In genomic region chr10:87626422-87626892, GRCh38 we compare ENCODE assay signal across 21 cellular contexts. TPM values are rescaled to one million over a fixed set of nuclear protein-coding genes. Genes with fewer than 3 reads are reported as not detected.
"Had no signal": no experiment of that assay in that cellular context is flagged by ENCODE, and none has a peak within 500 bp of the region (broad histone marks: within the 10 kb centered on the region; RNA-seq: fewer than 3 reads in every experiment).

No MANE protein-coding gene starts in this region.

- H3K36me3 Mint-ChIP-seq: brain; memory B cell; naive thymus-derived CD4-positive, alpha-beta T cell; stimulated activated memory B cell treated with anti-CD40 and anti-IgM and Interleukin-4, amounts not matched to agents 10 μg/mL and 1 μg/mL and 100 μg/mL, for 72 hours had no signal

- H3K27me3 Mint-ChIP-seq: brain; memory B cell; stimulated activated memory B cell treated with anti-CD40 and anti-IgM and Interleukin-4, amounts not matched to agents 10 μg/mL and 1 μg/mL and 100 μg/mL, for 72 hours had no signal

- H3K27me3 ChIP-seq: colonic mucosa, gastroesophageal sphincter, pancreas, sigmoid colon, spleen had no signal

- H3K9me3 Mint-ChIP-seq: activated CD4-positive, alpha-beta T cell treated with anti-CD3 and anti-CD28 coated beads, Interleukin-2, amount 10 ng/mL, durations not matched to agents 24 days and 14 days; activated naive CD8-positive, alpha-beta T cell treated with anti-CD3 and anti-CD28 coated beads, Interleukin-2, amount 50 U/mL, for 24 hours; activated T-cell treated with anti-CD3 and anti-CD28 coated beads, Interleukin-2, amount 50 U/mL, for 24 hours; activated T-helper 2 cell treated with anti-CD3 and anti-CD28 coated beads, Interferon-gamma antibody, Interleukin-2, Interleukin-4, amounts not matched to agents 10 μg/mL and 5 μg/mL and 100 μg/mL, durations not matched to agents 14 hours and 24 hours and 36 hours; memory B cell; stimulated activated memory B cell treated with anti-CD40 and anti-IgM and Interleukin-4, amounts not matched to agents 10 μg/mL and 1 μg/mL and 100 μg/mL, for 72 hours had no signal

- H3K27ac Mint-ChIP-seq: activated CD4-positive, alpha-beta T cell treated with anti-CD3 and anti-CD28 coated beads, Interleukin-2, amount 10 ng/mL, durations not matched to agents 24 days and 14 days; activated CD8-positive, alpha-beta T cell treated with anti-CD3 and anti-CD28 coated beads, Interleukin-2, amount 10 ng/mL, durations not matched to agents 7 days and 5 days; activated naive CD8-positive, alpha-beta T cell treated with anti-CD3 and anti-CD28 coated beads, Interleukin-2, amount 50 U/mL, for 24 hours; activated T-cell treated with anti-CD3 and anti-CD28 coated beads, Interleukin-2, amount 50 U/mL, for 24 hours; activated T-helper 2 cell treated with anti-CD3 and anti-CD28 coated beads, Interferon-gamma antibody, Interleukin-2, Interleukin-4, amounts not matched to agents 10 μg/mL and 5 μg/mL and 100 μg/mL, durations not matched to agents 14 hours and 24 hours and 36 hours; brain; memory B cell; naive thymus-derived CD4-positive, alpha-beta T cell; stimulated activated memory B cell treated with anti-CD40 and anti-IgM and Interleukin-4, amounts not matched to agents 10 μg/mL and 1 μg/mL and 100 μg/mL, for 72 hours had no signal

- H3K4me3 ChIP-seq: colonic mucosa, gastroesophageal sphincter, heart left ventricle, pancreas, sigmoid colon, spleen had no signal

- H3K9me3 ChIP-seq: colonic mucosa, gastroesophageal sphincter, heart left ventricle, pancreas, sigmoid colon, spleen had no signal

- H3K4me3 Mint-ChIP-seq: activated CD4-positive, alpha-beta T cell treated with anti-CD3 and anti-CD28 coated beads, Interleukin-2, amount 10 ng/mL, durations not matched to agents 24 days and 14 days; activated CD8-positive, alpha-beta T cell treated with anti-CD3 and anti-CD28 coated beads, Interleukin-2, amount 10 ng/mL, durations not matched to agents 7 days and 5 days; activated naive CD8-positive, alpha-beta T cell treated with anti-CD3 and anti-CD28 coated beads, Interleukin-2, amount 50 U/mL, for 24 hours; activated T-cell treated with anti-CD3 and anti-CD28 coated beads, Interleukin-2, amount 50 U/mL, for 24 hours; brain; memory B cell; naive thymus-derived CD4-positive, alpha-beta T cell; stimulated activated memory B cell treated with anti-CD40 and anti-IgM and Interleukin-4, amounts not matched to agents 10 μg/mL and 1 μg/mL and 100 μg/mL, for 72 hours had no signal

- H3K4me1 ChIP-seq: colonic mucosa, gastroesophageal sphincter, heart left ventricle, pancreas, sigmoid colon, spleen had no signal

- H3K4me1 Mint-ChIP-seq: activated CD4-positive, alpha-beta T cell treated with anti-CD3 and anti-CD28 coated beads, Interleukin-2, amount 10 ng/mL, durations not matched to agents 24 days and 14 days; activated naive CD8-positive, alpha-beta T cell treated with anti-CD3 and anti-CD28 coated beads, Interleukin-2, amount 50 U/mL, for 24 hours; brain; memory B cell; naive thymus-derived CD4-positive, alpha-beta T cell; stimulated activated memory B cell treated with anti-CD40 and anti-IgM and Interleukin-4, amounts not matched to agents 10 μg/mL and 1 μg/mL and 100 μg/mL, for 72 hours had no signal

- DNase-seq: activated CD4-positive, alpha-beta T cell treated with anti-CD3 and anti-CD28 coated beads, Interleukin-2, amount 10 ng/mL, durations not matched to agents 24 days and 14 days; activated CD8-positive, alpha-beta T cell treated with anti-CD3 and anti-CD28 coated beads, Interleukin-2, amount 10 ng/mL, durations not matched to agents 7 days and 5 days; activated naive CD4-positive, alpha-beta T cell treated with Interleukin-2 at 50 U/mL for 16 hours; activated naive CD8-positive, alpha-beta T cell treated with anti-CD3 and anti-CD28 coated beads, Interleukin-2, amount 50 U/mL, for 24 hours; activated T-cell treated with anti-CD3 and anti-CD28 coated beads, Interleukin-2, amount 50 U/mL, for 24 hours; anterior cingulate cortex; central memory CD4-positive, alpha-beta T cell; colonic mucosa; heart left ventricle; naive thymus-derived CD4-positive, alpha-beta T cell; pancreas; sigmoid colon; spleen; stimulated activated CD4-positive, alpha-beta T cell treated with anti-CD3 and anti-CD28 coated beads, Interleukin-4, amount 100 ng/mL, for 4 hours; T-helper 1 cell; T-helper 9 cell had no signal

- H3K27ac ChIP-seq: colonic mucosa, gastroesophageal sphincter, heart left ventricle, pancreas, sigmoid colon, spleen had no signal

- H3K36me3 ChIP-seq: colonic mucosa, gastroesophageal sphincter, heart left ventricle, pancreas, sigmoid colon, spleen had no signal

RNA-seq across cellular contexts. Expression of gene PAPSS2, which starts 33.2 kb away (rescaled TPM):
- total RNA-seq: activated CD4-positive, alpha-beta T cell treated with anti-CD3 and anti-CD28 coated beads, Interleukin-2, amount 10 ng/mL, durations not matched to agents 24 days and 14 days had no signal
